25 cellular contexts compared by ENCODE assay signal in the genomic region with DNA sequence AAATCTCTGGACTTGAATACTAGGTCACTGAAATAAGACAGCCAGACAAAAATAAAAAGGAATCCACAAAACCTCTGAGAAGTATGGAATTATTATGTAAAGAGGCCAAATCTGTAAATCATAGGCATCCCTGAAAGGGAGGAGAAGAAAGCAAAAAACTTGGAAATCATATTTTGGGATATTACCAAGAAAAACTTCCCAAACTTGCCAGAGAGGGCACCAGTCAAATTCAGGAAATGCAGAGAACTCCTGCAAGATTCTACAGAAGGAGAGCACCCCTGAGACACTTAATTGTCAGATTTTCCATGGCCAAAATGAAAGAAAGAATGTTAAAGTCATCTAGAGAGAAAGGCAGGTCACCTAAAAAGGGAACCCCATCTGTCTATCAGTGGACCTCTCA.
"Had no signal": no experiment of that assay in that cellular context is flagged by ENCODE, and none has a peak within 500 bp of the region (broad histone marks: within the 10 kb centered on the region; RNA-seq: fewer than 3 reads in every experiment).

No MANE protein-coding gene starts in this region.

- DNase-seq: cortex of kidney; effector memory CD8-positive, alpha-beta T cell; foreskin keratinocyte; heart left ventricle; kidney; natural killer cell; pancreas; retina; right lobe of liver; small intestine; stimulated activated CD4-positive, alpha-beta T cell treated with anti-CD3 and anti-CD28 coated beads, Interleukin-15, amount 100 ng/mL, for 24 hours; stimulated activated CD4-positive, alpha-beta T cell treated with anti-CD3 and anti-CD28 coated beads, Interleukin-2, amount 100 ng/mL, for 48 hours; stimulated activated naive CD4-positive, alpha-beta T cell; stimulated activated naive CD8-positive, alpha-beta T cell treated with anti-CD3 and anti-CD28 coated beads, Interleukin-15, amount 100 ng/mL, for 72 hours; transverse colon had no signal

- H3K4me1 ChIP-seq: esophagus muscularis mucosa, foreskin keratinocyte, gastroesophageal sphincter, heart left ventricle, pancreas, right lobe of liver, suprapubic skin, transverse colon, vagina had no signal

- H3K4me1 Mint-ChIP-seq: memory B cell; natural killer cell; stimulated activated naive CD8-positive, alpha-beta T cell treated with anti-CD3 and anti-CD28 coated beads, Interleukin-15, amount 100 ng/mL, for 72 hours had no signal

- H3K79me2 ChIP-seq: hepatocyte had no signal

- H3K9me3 ChIP-seq: neutrophil, pancreas, right lobe of liver, suprapubic skin, transverse colon, vagina had no signal

- H3K27ac ChIP-seq: epithelial cell of prostate, esophagus muscularis mucosa, foreskin keratinocyte, gastroesophageal sphincter, heart left ventricle, hepatocyte, neutrophil, pancreas, right lobe of liver, suprapubic skin, transverse colon, vagina had no signal

- H3K27me3 Mint-ChIP-seq: effector memory CD8-positive, alpha-beta T cell; memory B cell; stimulated activated naive CD8-positive, alpha-beta T cell treated with anti-CD3 and anti-CD28 coated beads, Interleukin-15, amount 100 ng/mL, for 72 hours had no signal

- H3K27ac Mint-ChIP-seq: effector memory CD8-positive, alpha-beta T cell; memory B cell; natural killer cell had no signal

- H2AFZ ChIP-seq: hepatocyte had no signal

- H3K4me2 ChIP-seq: hepatocyte had no signal

- H3K36me3 Mint-ChIP-seq: memory B cell had no signal

- ATAC-seq: effector memory CD8-positive, alpha-beta T cell; foreskin keratinocyte; gastroesophageal sphincter; heart left ventricle; left lobe of liver; natural killer cell; pancreas; right lobe of liver; stimulated activated naive CD8-positive, alpha-beta T cell treated with anti-CD3 and anti-CD28 coated beads, Interleukin-15, amount 100 ng/mL, for 72 hours had no signal

- H3K27me3 ChIP-seq: esophagus muscularis mucosa, foreskin keratinocyte, gastroesophageal sphincter, heart left ventricle, hepatocyte, neutrophil, pancreas, right lobe of liver, suprapubic skin, transverse colon, vagina had no signal

- H3K36me3 ChIP-seq: esophagus muscularis mucosa, gastroesophageal sphincter, heart left ventricle, neutrophil, pancreas, right lobe of liver, suprapubic skin, transverse colon, vagina had no signal

- H3K4me3 ChIP-seq: esophagus muscularis mucosa, gastroesophageal sphincter, heart left ventricle, hepatocyte, lung, pancreas, right lobe of liver, suprapubic skin, transverse colon, vagina had no signal

- H3K4me3 Mint-ChIP-seq: effector memory CD8-positive, alpha-beta T cell; memory B cell; natural killer cell; stimulated activated naive CD8-positive, alpha-beta T cell treated with anti-CD3 and anti-CD28 coated beads, Interleukin-15, amount 100 ng/mL, for 72 hours had no signal
